Comparison of ENCODE assay signal across 27 cellular contexts in the genomic region with DNA sequence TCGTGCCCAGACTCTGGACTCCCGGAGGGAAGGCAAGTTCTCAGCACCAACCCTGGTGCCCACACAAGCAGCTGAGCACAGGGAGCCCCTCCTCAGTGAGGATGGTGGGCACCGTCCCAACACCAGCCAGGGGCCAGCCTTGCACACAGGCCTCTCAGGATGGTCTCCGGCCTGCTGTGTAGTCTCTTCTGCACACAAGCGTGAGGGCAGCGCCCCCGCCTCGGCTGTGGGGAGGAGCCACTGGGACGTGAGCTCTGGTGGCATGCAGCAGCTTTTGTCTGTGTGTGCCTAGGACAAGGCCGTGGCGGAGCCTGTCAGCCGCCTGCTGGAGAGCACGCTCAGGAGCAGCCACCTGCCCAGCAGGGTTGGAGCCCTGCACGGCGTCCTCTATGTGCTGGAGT. TPM values are rescaled to one million over a fixed set of nuclear protein-coding genes. Genes with fewer than 3 reads are reported as not detected.
"Had no signal": no experiment of that assay in that cellular context is flagged by ENCODE, and none has a peak within 500 bp of the region (broad histone marks: within the 10 kb centered on the region; RNA-seq: fewer than 3 reads in every experiment).

No MANE protein-coding gene starts in this region.

- FAIRE-seq: frontal cortex had no signal

- H3K36me3 ChIP-seq: colonic mucosa had no signal

- H3K9me3 ChIP-seq: body of pancreas, colonic mucosa had no signal

- ATAC-seq: activated CD4-positive, CD25-positive, alpha-beta regulatory T cell treated with anti-CD3 and anti-CD28 coated beads, Interleukin-2, amount 50 U/mL, for 24 hours; activated CD8-positive, alpha-beta T cell treated with anti-CD3 and anti-CD28 coated beads for 36 hours; activated T-cell treated with anti-CD3 and anti-CD28 coated beads, Interleukin-2, amount 50 U/mL, for 4 hours; activated T-helper 17 cell treated with anti-CD3 and anti-CD28 coated beads, Interleukin-2, amount 50 U/mL, for 72 hours; esophagus mucosa; T-helper 17 cell had no signal

- H3K4me1 ChIP-seq: colonic mucosa had no signal

- H3K4me3 ChIP-seq: body of pancreas, colonic mucosa, dorsolateral prefrontal cortex had no signal

- DNase-seq: activated B cell treated with CpG ODN at 0.5 μM for 24 hours; activated CD4-positive, alpha-beta T cell treated with anti-CD3 and anti-CD28 coated beads for 48 hours; activated CD4-positive, alpha-beta T cell treated with anti-CD3 and anti-CD28 coated beads, Interleukin-2, amount 50 U/mL, for 1 hour; activated CD4-positive, alpha-beta T cell treated with anti-CD3 and anti-CD28 coated beads, Interleukin-2, amount 50 U/mL, for 48 hours; activated CD8-positive, alpha-beta memory T cell treated with anti-CD3 and anti-CD28 coated beads for 24 hours; activated CD8-positive, alpha-beta T cell treated with anti-CD3 and anti-CD28 coated beads for 36 hours; activated effector memory CD4-positive, alpha-beta T cell treated with Interleukin-2 at 50 U/mL for 16 hours; activated gamma-delta T cell treated with Interleukin-2 at 50 U/mL for 16 hours; activated naive CD4-positive, alpha-beta T cell treated with anti-CD3 and anti-CD28 coated beads, Interleukin-2, amount 50 U/mL, for 16 hours; activated naive CD4-positive, alpha-beta T cell treated with Interleukin-2 at 50 U/mL for 16 hours; activated T-cell treated with anti-CD3 and anti-CD28 coated beads, Interleukin-2, amount 50 U/mL, for 4 hours; amniotic stem cell; colonic mucosa; effector memory CD4-positive, alpha-beta T cell; endodermal cell; foreskin fibroblast; T-helper 1 cell; T-helper 17 cell; T1000; WERI-Rb-1 had no signal

- H3K27me3 ChIP-seq: body of pancreas, colonic mucosa, dorsolateral prefrontal cortex had no signal

- H3K27ac ChIP-seq: colonic mucosa, WERI-Rb-1 had no signal

RNA-seq across cellular contexts. Expression of a gene that starts 16.1 kb away (rescaled TPM):
- total RNA-seq: epithelial cell of proximal tubule had no signal
